ENCODE assay signal across 13 cellular contexts in the genomic region with DNA sequence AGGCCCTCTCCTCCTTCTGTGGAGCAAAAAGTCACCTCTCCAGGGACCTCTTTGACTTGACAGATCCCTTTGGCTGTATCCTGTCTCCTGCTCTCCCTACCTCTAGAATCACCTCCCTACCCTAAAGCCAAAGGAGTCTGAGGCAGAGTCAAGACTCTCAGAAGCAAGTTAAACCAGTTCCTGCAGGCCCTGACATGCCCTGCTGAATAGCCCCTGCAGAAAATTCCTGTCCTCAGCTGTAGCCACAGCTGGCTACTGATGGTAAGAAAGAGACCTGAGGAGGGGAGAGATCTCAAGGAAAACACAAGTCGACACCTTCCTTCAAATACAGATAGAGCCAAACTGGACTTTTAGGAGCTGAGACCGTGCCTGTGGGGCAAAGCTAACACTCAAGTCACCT. TPM values are rescaled to one million over a fixed set of nuclear protein-coding genes. Genes with fewer than 3 reads are reported as not detected.
A peak's percentile ranks its signal among the peaks of the same experiment; 100 is the strongest.
DNase-seq lines count a peak whose midpoint lies in the region; ATAC-seq, FAIRE-seq and TF ChIP-seq lines count a peak whose summit lies in the region.
"Had no signal": no experiment of that assay in that cellular context is flagged by ENCODE, and none has a peak within 500 bp of the region (broad histone marks: within the 10 kb centered on the region; RNA-seq: fewer than 3 reads in every experiment).

No MANE protein-coding gene starts in this region.

- POLR2A ChIA-PET in K562 (lab: Yijun Ruan, JAX), result no interaction called here

- no peak for FAIRE-seq in K562 (lab: Jason Lieb, UNC)
- FAIRE-seq: A204.1 had no signal

- H2AFZ ChIP-seq in K562 (ENCODE audit: low read depth, low read length), result peak overlapping the region; percentile 93

- H3K9me3 ChIP-seq in K562 (replicated peaks; ENCODE audit: control insufficient read depth, insufficient read depth, low read depth, low read length), result no peaks in the 10 kb centered on the region
- no peaks in the 10 kb centered on the region for H3K9me3 ChIP-seq in lung (ENCODE audit: control insufficient read depth in 2 of 2, insufficient read depth in 1 of 2, low read length in 1 of 2)
- no peaks in the 10 kb centered on the region for H3K9me3 ChIP-seq in transverse colon

- H3K4me1 ChIP-seq in K562 (replicated peaks in 1 of 2; ENCODE audit: control insufficient read depth in 2 of 2, insufficient read depth in 2 of 2, low read length in 2 of 2), result peaks cover 2 to 7% of the 10 kb centered on the region in 2 experiments; a peak in 4 of 5 replicates
- peaks cover 0 to 5% of the 10 kb centered on the region in 2 donors for H3K4me1 ChIP-seq in lung (ENCODE audit: control insufficient read depth in 2 of 2, insufficient read depth in 2 of 2, low read length in 2 of 2)
- H3K4me1 ChIP-seq in transverse colon, result peaks cover 18 to 24% (median 19%) of the 10 kb centered on the region in 4 donors

- no peak overlapping the region for H3K27ac Mint-ChIP-seq in activated T-helper 1 cell treated with anti-CD3 and anti-CD28 coated beads, Interleukin-12 subunit alpha, Interleukin-12 subunit beta, Interleukin-2, Interleukin-4 antibody, amounts not matched to agents 30 ng/mL and 10 ng/mL and 1 ng/mL, durations not matched to agents 14 hours and 24 hours and 36 hours
- H3K27ac Mint-ChIP-seq: naive B cell had no signal

- TF ChIP-seq POLR2A in K562 (conservative IDR thresholded peaks at IDR 0.05) (no peak), transverse colon (IDR thresholded peaks at IDR 0.05) (no peak)

- BruUV-seq in K562 (replicated peaks; lab: Mats Ljungman, UMichigan), result no TSS peak

- H3K4me1 Mint-ChIP-seq in activated T-helper 1 cell treated with anti-CD3 and anti-CD28 coated beads, Interleukin-12 subunit alpha, Interleukin-12 subunit beta, Interleukin-2, Interleukin-4 antibody, amounts not matched to agents 30 ng/mL and 10 ng/mL and 1 ng/mL, durations not matched to agents 14 hours and 24 hours and 36 hours (ENCODE audit: low read depth), result peaks cover 5% of the 10 kb centered on the region
- H3K4me1 Mint-ChIP-seq: naive B cell had no signal

- intact Hi-C loops in K562 (cut with micrococcal nuclease) (loop anchor here (10.0 kb wide), 1 partner anchor 148 kb away; no protein-coding TSS in a partner anchor), transverse colon (cut with DNase I; ENCODE audit: low total_unique reads) (no loop called here)
- intact Hi-C loops in activated T-helper 1 cell treated with anti-CD3 and anti-CD28 coated beads, Interleukin-12 subunit alpha, Interleukin-12 subunit beta, Interleukin-2, Interleukin-4 antibody, amounts not matched to agents 30 ng/mL and 10 ng/mL and 1 ng/mL, durations not matched to agents 14 hours and 24 hours and 36 hours (cut with micrococcal nuclease), result loop anchor here (5.0 kb wide), 1 partner anchor 150 kb away; no protein-coding TSS in a partner anchor

- DNase-seq in NCI-H2171 treated with DMSO at 0.1 percent for 48 hours (lab: John Stamatoyannopoulos, UW) (peak; percentile 12), NCI-H2171 (lab: John Stamatoyannopoulos, UW) (no peak), K562 (ENCODE audit: extremely low read depth in 1 of 4, low spot score in 3 of 4) (no peak), lung (ENCODE audit: low spot score) (peak; percentile 32), transverse colon (peak; percentile 9), NCI-H2081 (lab: John Stamatoyannopoulos, UW) (no peak), mesenteric fat pad (ENCODE audit: low spot score) (no peak)
- no peak for DNase-seq in activated T-helper 1 cell treated with anti-CD3 and anti-CD28 coated beads, Interleukin-12 subunit alpha, Interleukin-12 subunit beta, Interleukin-2, Interleukin-4 antibody, amounts not matched to agents 30 ng/mL and 10 ng/mL and 1 ng/mL, durations not matched to agents 14 hours and 24 hours and 36 hours (ENCODE audit: low spot score)
- DNase-seq: activated CD4-positive, alpha-beta T cell treated with anti-CD3 and anti-CD28 coated beads, Interleukin-2, amount 50 U/mL, for 1 hour; GDM1; Karpas-422; naive B cell had no signal

- H3K9me3 Mint-ChIP-seq in activated T-helper 1 cell treated with anti-CD3 and anti-CD28 coated beads, Interleukin-12 subunit alpha, Interleukin-12 subunit beta, Interleukin-2, Interleukin-4 antibody, amounts not matched to agents 30 ng/mL and 10 ng/mL and 1 ng/mL, durations not matched to agents 14 hours and 24 hours and 36 hours, result no peaks in the 10 kb centered on the region

- 0 out of 4 replicates have a peak overlapping the region, but pooled peaks of 1 of the 2 experiments have one; percentile 14 for H3K9ac ChIP-seq in K562 (ENCODE audit: insufficient read depth in 1 of 2, low read depth in 2 of 2, low read length in 2 of 2)

- no peaks in the 10 kb centered on the region for H3K36me3 ChIP-seq in K562 (ENCODE audit: control insufficient read depth, insufficient read depth, low read length)
- H3K36me3 ChIP-seq in lung (ENCODE audit: control insufficient read depth in 2 of 2, insufficient read depth in 2 of 2, low read length in 2 of 2), result no peaks in the 10 kb centered on the region
- no peaks in the 10 kb centered on the region for H3K36me3 ChIP-seq in transverse colon

- H3K27me3 ChIP-seq in K562 (ENCODE audit: control insufficient read depth in 2 of 2, insufficient read depth in 2 of 2, low read length in 2 of 2) (no peaks in the 10 kb centered on the region), lung (ENCODE audit: control insufficient read depth, insufficient read depth) (no peaks in the 10 kb centered on the region), transverse colon (no peaks in the 10 kb centered on the region)

- H3K27ac ChIP-seq in K562 (ENCODE audit: extremely low read depth, low read depth, low read length) (no peak overlapping the region), lung (ENCODE audit: low read depth in 1 of 2, low read length in 1 of 2) (peak overlapping the region in 1 of 2 donors; percentile 80), transverse colon (peak overlapping the region; percentile 58 to 79 (median 70))

- no peaks in the 10 kb centered on the region for H3K27me3 Mint-ChIP-seq in activated T-helper 1 cell treated with anti-CD3 and anti-CD28 coated beads, Interleukin-12 subunit alpha, Interleukin-12 subunit beta, Interleukin-2, Interleukin-4 antibody, amounts not matched to agents 30 ng/mL and 10 ng/mL and 1 ng/mL, durations not matched to agents 14 hours and 24 hours and 36 hours (ENCODE audit: insufficient read depth)

- in situ Hi-C loops in K562 (cut with MboI), result no loop called here
- in situ Hi-C loops in transverse colon (cut with MboI; ENCODE audit: low pct_ligation_motif_present in 1 of 4, low pct_unique_long_range_greater_than_20kb in 1 of 4, low sequenced_read_pairs in 3 of 4), result loop anchor here in 1 of 4 donors (10.0 kb wide), 1 partner anchor 68 kb away; no protein-coding TSS in a partner anchor

- H4K20me1 ChIP-seq in K562 (replicated peaks; ENCODE audit: control insufficient read depth, insufficient read depth, low read length), result no peaks in the 10 kb centered on the region

- TF ChIP-seq CTCF in K562 (IDR thresholded peaks at IDR 0.05 in 2 of 3, conservative IDR thresholded peaks at IDR 0.05 in 1 of 3; ENCODE audit: insufficient read depth in 2 of 3, low read depth in 1 of 3, low read length in 3 of 3) (no peak), lung (IDR thresholded peaks at IDR 0.05; ENCODE audit: control extremely low read depth, extremely low read depth) (no peak), transverse colon (IDR thresholded peaks at IDR 0.05) (no peak)

- TF ChIP-seq RAD21 in K562 (CRISPR knock-in tag; conservative IDR thresholded peaks at IDR 0.05 in 1 of 2, IDR thresholded peaks at IDR 0.05 in 1 of 2), result no peak

- TF ChIP-seq EP300 in K562 (IDR thresholded peaks at IDR 0.05; ENCODE audit: low read length) (no peak), transverse colon (IDR thresholded peaks at IDR 0.05; ENCODE audit: low read depth) (no peak)

- H3K79me2 ChIP-seq in K562 (ENCODE audit: control insufficient read depth, insufficient read depth, low read length), result no peaks in the 10 kb centered on the region

- no peaks in the 10 kb centered on the region for H3K36me3 Mint-ChIP-seq in activated T-helper 1 cell treated with anti-CD3 and anti-CD28 coated beads, Interleukin-12 subunit alpha, Interleukin-12 subunit beta, Interleukin-2, Interleukin-4 antibody, amounts not matched to agents 30 ng/mL and 10 ng/mL and 1 ng/mL, durations not matched to agents 14 hours and 24 hours and 36 hours (ENCODE audit: low read depth)
- H3K36me3 Mint-ChIP-seq: naive B cell had no signal

- 23% methylated on average over 2 of the region's 2 CpGs for WGBS in K562 (ENCODE audit: insufficient coverage, low coverage, missing lambda C conversion rate)
- WGBS in lung, 2 donors, result 67 to 84% methylated on average over 2 of the region's 2 CpGs
- WGBS in transverse colon (ENCODE audit: low coverage in 1 of 2), 2 donors, result 87% methylated on average over 2 of the region's 2 CpGs; no CpG with 5 or more reads in 1 of the 2 donors

- no peak overlapping the region for H3K4me2 ChIP-seq in K562 (ENCODE audit: insufficient read depth, low read length)

- CTCF ChIA-PET in K562 (lab: Yijun Ruan, JAX; ENCODE audit: low intra/inter-chr PET ratio), result no interaction called here

- no peaks in the 10 kb centered on the region for H3K9me1 ChIP-seq in K562 (ENCODE audit: control insufficient read depth, insufficient read depth, low read length)

- H3K4me3 ChIP-seq in K562 (no peak overlapping the region), lung (no peak overlapping the region), transverse colon (no peak overlapping the region)

- no peak overlapping the region for H3K4me3 Mint-ChIP-seq in activated T-helper 1 cell treated with anti-CD3 and anti-CD28 coated beads, Interleukin-12 subunit alpha, Interleukin-12 subunit beta, Interleukin-2, Interleukin-4 antibody, amounts not matched to agents 30 ng/mL and 10 ng/mL and 1 ng/mL, durations not matched to agents 14 hours and 24 hours and 36 hours
- H3K4me3 Mint-ChIP-seq: naive B cell had no signal

- peak; percentile 35 for ATAC-seq in K562
- no peak for ATAC-seq in lung (ENCODE audit: insufficient read depth, low FRiP score)

RNA-seq across cellular contexts. Expression of a gene that starts 23.7 kb away (rescaled TPM):
- 95.3 and 165 TPM in 2 replicates for total RNA-seq in K562 (2011; cell fraction: chromatin; rRNA removed; ENCODE audit: low replicate concordance)
- 45.4 and 49.1 TPM in 2 replicates for total RNA-seq in K562 (2011; cell fraction: nucleolus; rRNA removed)
- 78.5 and 111 TPM in 2 replicates for total RNA-seq in K562 (2011; cell fraction: nucleoplasm; rRNA removed)
- total RNA-seq in K562 (2014; rRNA removed), result 14.8 and 18.6 TPM in 2 replicates
- 18.4 and 21.4 TPM in 2 replicates for total RNA-seq in K562 (2014; rRNA removed; fragmentation: Illumina TruSeq; extraction: Trizol)
- total RNA-seq in K562 (2015; rRNA removed; fragmentation: Illumina TruSeq; extraction: Trizol), result 18.7 and 19.8 TPM in 2 replicates
- total RNA-seq in K562 (2021), result 46.2 and 47.6 TPM in 2 replicates
- polyA plus RNA-seq in K562 (2011; rRNA removed), result 19.4 and 32.9 TPM in 2 replicates
- polyA plus RNA-seq in K562 (2011; cell fraction: cytosol; rRNA removed), result 25.1 and 36.0 TPM in 2 replicates
- polyA plus RNA-seq in K562 (2011; cell fraction: nucleus; rRNA removed), result 66.2 and 87.0 TPM in 2 replicates
- 29.1 and 31.4 TPM in 2 replicates for polyA plus RNA-seq in K562 (2012)
- 43.7 and 47.9 TPM in 2 replicates for polyA plus RNA-seq in K562 (2014; fragmentation: Illumina TruSeq; extraction: Trizol)
- polyA plus RNA-seq in K562 (2014; fragmentation: Nextera tagmentation; extraction: Ambion mirVana), result 10 to 100 TPM in 1 of 2 experiments, 1 to 10 TPM in 1; 8.7 to 11.1 TPM
- 25.3 and 27.1 TPM in 2 replicates for polyA plus RNA-seq in K562 (2014; rRNA removed)
- 28.3 and 33.6 TPM in 2 replicates for polyA minus RNA-seq in K562 (2011; rRNA and poly(A)+ RNA removed)
- polyA minus RNA-seq in K562 (2011; cell fraction: cytosol; rRNA and poly(A)+ RNA removed), result 22.0 and 22.3 TPM in 2 replicates
- 21.0 and 32.5 TPM in 2 replicates for polyA minus RNA-seq in K562 (2011; cell fraction: nucleus; rRNA and poly(A)+ RNA removed)
- 10 to 100 TPM; 29.8 to 45.4 TPM for total RNA-seq in lung
- 10 to 100 TPM; 12.6 to 12.8 TPM for polyA plus RNA-seq in lung
- total RNA-seq in transverse colon, result 10 to 100 TPM; 22.5 to 52.1 (median 31.7) TPM
- total RNA-seq in activated T-helper 1 cell treated with anti-CD3 and anti-CD28 coated beads, Interleukin-12 subunit alpha, Interleukin-12 subunit beta, Interleukin-2, Interleukin-4 antibody, amounts not matched to agents 30 ng/mL and 10 ng/mL and 1 ng/mL, durations not matched to agents 14 hours and 24 hours and 36 hours, result 56.2 and 57.4 TPM in 2 replicates
- total RNA-seq in mesenteric fat pad, result 27.0 TPM

RNA-seq across cellular contexts. Expression of a gene that starts 54.1 kb away (rescaled TPM):
- 36.9 and 67.4 TPM in 2 replicates for total RNA-seq in K562 (2011; cell fraction: chromatin; rRNA removed; ENCODE audit: low replicate concordance)
- total RNA-seq in K562 (2011; cell fraction: nucleolus; rRNA removed), result 27.3 and 27.6 TPM in 2 replicates
- total RNA-seq in K562 (2011; cell fraction: nucleoplasm; rRNA removed), result 38.6 and 45.7 TPM in 2 replicates
- total RNA-seq in K562 (2014; rRNA removed), result 17.3 and 20.9 TPM in 2 replicates
- 32.5 and 35.7 TPM in 2 replicates for total RNA-seq in K562 (2014; rRNA removed; fragmentation: Illumina TruSeq; extraction: Trizol)
- 29.6 and 30.8 TPM in 2 replicates for total RNA-seq in K562 (2015; rRNA removed; fragmentation: Illumina TruSeq; extraction: Trizol)
- 38.2 and 42.7 TPM in 2 replicates for total RNA-seq in K562 (2021)
- polyA plus RNA-seq in K562 (2011; rRNA removed), result 59.6 and 67.8 TPM in 2 replicates
- polyA plus RNA-seq in K562 (2011; cell fraction: cytosol; rRNA removed), result 38.6 and 51.2 TPM in 2 replicates
- 32.6 and 35.4 TPM in 2 replicates for polyA plus RNA-seq in K562 (2011; cell fraction: nucleus; rRNA removed)
- polyA plus RNA-seq in K562 (2012), result 26.1 and 26.8 TPM in 2 replicates
- 48.6 and 52.8 TPM in 2 replicates for polyA plus RNA-seq in K562 (2014; fragmentation: Illumina TruSeq; extraction: Trizol)
- polyA plus RNA-seq in K562 (2014; fragmentation: Nextera tagmentation; extraction: Ambion mirVana), result 10 to 100 TPM; 10.9 to 11.6 TPM
- polyA plus RNA-seq in K562 (2014; rRNA removed), result 29.9 and 32.2 TPM in 2 replicates
- polyA minus RNA-seq in K562 (2011; rRNA and poly(A)+ RNA removed), result 89.8 and 96.2 TPM in 2 replicates
- 29.1 and 35.7 TPM in 2 replicates for polyA minus RNA-seq in K562 (2011; cell fraction: cytosol; rRNA and poly(A)+ RNA removed)
- polyA minus RNA-seq in K562 (2011; cell fraction: nucleus; rRNA and poly(A)+ RNA removed), result 16.0 and 26.4 TPM in 2 replicates
- 10 to 100 TPM; 34.3 to 53.1 TPM for total RNA-seq in lung
- 10 to 100 TPM; 14.1 to 25.3 TPM for polyA plus RNA-seq in lung
- 10 to 100 TPM; 22.1 to 29.7 (median 26.3) TPM for total RNA-seq in transverse colon
- 49.7 and 52.8 TPM in 2 replicates for total RNA-seq in activated T-helper 1 cell treated with anti-CD3 and anti-CD28 coated beads, Interleukin-12 subunit alpha, Interleukin-12 subunit beta, Interleukin-2, Interleukin-4 antibody, amounts not matched to agents 30 ng/mL and 10 ng/mL and 1 ng/mL, durations not matched to agents 14 hours and 24 hours and 36 hours
- 32.3 TPM for total RNA-seq in mesenteric fat pad

Comparison
In these comparisons a context has a peak if more than half of its experiments do, and no peak if none do; other contexts are left out.
1. DNase-seq: peak in NCI-H2171 treated with DMSO at 0.1 percent for 48 hours (single experiment), lung (single experiment) and transverse colon (single experiment); none in NCI-H2171 (single experiment), K562 (0 of 4), activated T-helper 1 cell treated with anti-CD3 and anti-CD28 coated beads, Interleukin-12 subunit alpha, Interleukin-12 subunit beta, Interleukin-2, Interleukin-4 antibody, amounts not matched to agents 30 ng/mL and 10 ng/mL and 1 ng/mL, durations not matched to agents 14 hours and 24 hours and 36 hours (single experiment), NCI-H2081 (0 of 2) and mesenteric fat pad (single experiment).